11 cellular contexts compared by ENCODE assay signal in genomic region chr17:75707096-75707720, GRCh38. TPM values are rescaled to one million over a fixed set of nuclear protein-coding genes. Genes with fewer than 3 reads are reported as not detected.
DNase-seq lines count a peak whose midpoint lies in the region; ATAC-seq, FAIRE-seq and TF ChIP-seq lines count a peak whose summit lies in the region.
"Had no signal": no experiment of that assay in that cellular context is flagged by ENCODE, and none has a peak within 500 bp of the region (broad histone marks: within the 10 kb centered on the region; RNA-seq: fewer than 3 reads in every experiment).

No MANE protein-coding gene starts in this region.

- CTCF ChIA-PET in K562 (lab: Yijun Ruan, JAX; ENCODE audit: low intra/inter-chr PET ratio): interaction anchor here (1.0 kb wide), 1 partner anchor 32 kb away, joined by 3 read pairs; no protein-coding TSS in a partner anchor

- DNase-seq in HT1080 (ENCODE audit: low read depth) (peak; percentile 92), K562 (ENCODE audit: extremely low read depth in 1 of 4, low spot score in 3 of 4) (peak in 2 of 4 experiments; percentile 20 to 38), left ventricle myocardium inferior (peak; percentile 53), spleen (peak; percentile 87), UCSD-AML1 (lab: John Stamatoyannopoulos, UW; ENCODE audit: unreplicated experiment) (no peak)
- DNase-seq: activated CD4-positive, alpha-beta T cell treated with anti-CD3 and anti-CD28 coated beads, Interleukin-2, amount 10 ng/mL, durations not matched to agents 7 days and 5 days had no signal

- no TSS peak for BruUV-seq in K562 (replicated peaks; lab: Mats Ljungman, UMichigan)

- peak; percentile 39 for ATAC-seq in K562
- ATAC-seq in HG02588 (IDR thresholded peaks at IDR 0.05; ENCODE audit: unreplicated experiment): no peak
- ATAC-seq in HG02759 (IDR thresholded peaks at IDR 0.05; ENCODE audit: unreplicated experiment): no peak
- no peak for ATAC-seq in GM18519 (IDR thresholded peaks at IDR 0.05; ENCODE audit: low FRiP score, unreplicated experiment)

- no peaks in the 10 kb centered on the region for H3K9me1 ChIP-seq in K562 (ENCODE audit: control insufficient read depth, insufficient read depth, low read length)

- peak overlapping the region in 1 of 2 experiments; percentile 76; a peak in 2 of 4 replicates for H3K9ac ChIP-seq in K562 (ENCODE audit: insufficient read depth in 1 of 2, low read depth in 2 of 2, low read length in 2 of 2)

- H3K36me3 ChIP-seq in K562 (ENCODE audit: control insufficient read depth, insufficient read depth, low read length) (peaks cover 59% of the 10 kb centered on the region), left ventricle myocardium inferior (peaks cover 67% of the 10 kb centered on the region), spleen (peaks cover 5 to 68% (median 63%) of the 10 kb centered on the region in 6 donors)

- TF ChIP-seq EP300 in K562 (IDR thresholded peaks at IDR 0.05; ENCODE audit: low read length): no peak

- H3K9me3 ChIP-seq in K562 (replicated peaks; ENCODE audit: control insufficient read depth, insufficient read depth, low read depth, low read length): no peaks in the 10 kb centered on the region
- H3K9me3 ChIP-seq in left ventricle myocardium inferior (replicated peaks): no peaks in the 10 kb centered on the region
- H3K9me3 ChIP-seq in spleen: no peaks in the 10 kb centered on the region

- WGBS in K562 (ENCODE audit: insufficient coverage, low coverage, missing lambda C conversion rate): 45% methylated on average over 13 of the region's 14 CpGs
- WGBS in spleen, 5 donors: 52 to 69% (median 59%) methylated on average over 13 to 14 of the region's 14 CpGs

- POLR2A ChIA-PET in K562 (lab: Yijun Ruan, JAX): interaction anchor here (1.6 kb wide), 1 partner anchor 12 kb away, joined by 4 read pairs; no protein-coding TSS in a partner anchor

- H3K27me3 ChIP-seq in K562 (ENCODE audit: control insufficient read depth in 2 of 2, insufficient read depth in 2 of 2, low read length in 2 of 2): no peaks in the 10 kb centered on the region
- H3K27me3 ChIP-seq in left ventricle myocardium inferior (ENCODE audit: low read depth): no peaks in the 10 kb centered on the region
- H3K27me3 ChIP-seq in spleen (replicated peaks in 1 of 7): no peaks in the 10 kb centered on the region

- H3K4me2 ChIP-seq in K562 (ENCODE audit: insufficient read depth, low read length): no peak overlapping the region

- H2AFZ ChIP-seq in K562 (ENCODE audit: low read depth, low read length): no peak overlapping the region

- TF ChIP-seq POLR2A in K562 (conservative IDR thresholded peaks at IDR 0.05): peak; percentile 31
- TF ChIP-seq POLR2A in spleen (IDR thresholded peaks at IDR 0.05): no peak

- TF ChIP-seq RAD21 in K562 (CRISPR knock-in tag; conservative IDR thresholded peaks at IDR 0.05 in 1 of 2, IDR thresholded peaks at IDR 0.05 in 1 of 2): no peak

- H3K79me2 ChIP-seq in K562 (ENCODE audit: control insufficient read depth, insufficient read depth, low read length): no peaks in the 10 kb centered on the region

- H3K4me3 ChIP-seq in K562: no peak overlapping the region
- H3K4me3 ChIP-seq in left ventricle myocardium inferior: no peak overlapping the region
- H3K4me3 ChIP-seq in spleen: no peak overlapping the region

- TF ChIP-seq CTCF in K562 (IDR thresholded peaks at IDR 0.05 in 2 of 3, conservative IDR thresholded peaks at IDR 0.05 in 1 of 3; ENCODE audit: insufficient read depth in 2 of 3, low read depth in 1 of 3, low read length in 3 of 3) (no peak), left ventricle myocardium inferior (IDR thresholded peaks at IDR 0.05; ENCODE audit: borderline replicate concordance) (no peak), spleen (IDR thresholded peaks at IDR 0.05 in 8 of 11, conservative IDR thresholded peaks at IDR 0.05 in 3 of 11) (no peak)

- peaks cover 4% of the 10 kb centered on the region; the same call in 1 of the 2 replicates for H4K20me1 ChIP-seq in K562 (replicated peaks; ENCODE audit: control insufficient read depth, insufficient read depth, low read length)

- no peak for FAIRE-seq in K562 (lab: Jason Lieb, UNC)
- FAIRE-seq: colon had no signal

- H3K27ac ChIP-seq in K562 (ENCODE audit: extremely low read depth, low read depth, low read length) (no peak overlapping the region), left ventricle myocardium inferior (replicated peaks) (peak overlapping the region; percentile 78), spleen (peak overlapping the region; percentile 23 to 84 (median 80))

- intact Hi-C loops in K562 (cut with micrococcal nuclease): no loop called here
- intact Hi-C loops in left ventricle myocardium inferior (cut with micrococcal nuclease): no loop called here
- intact Hi-C loops in spleen (cut with DNase I; ENCODE audit: low total_unique reads): no loop called here

- H3K4me1 ChIP-seq in K562 (replicated peaks in 1 of 2; ENCODE audit: control insufficient read depth in 2 of 2, insufficient read depth in 2 of 2, low read length in 2 of 2) (peaks cover 0 to 15% of the 10 kb centered on the region in 2 experiments; a peak in 3 of 5 replicates), left ventricle myocardium inferior (peaks cover 42% of the 10 kb centered on the region), spleen (peaks cover 0 to 21% (median 5%) of the 10 kb centered on the region in 6 donors)

- in situ Hi-C loops in K562 (cut with MboI): no loop called here

RNA-seq across cellular contexts. Expression of gene ITGB4, which starts 14.1 kb away (rescaled TPM):
- 1.1 and 1.4 TPM in 2 replicates for total RNA-seq in HT1080 (2014; rRNA removed; shearing (Covaris generic))
- polyA plus RNA-seq in HT1080 (2015; cell fraction: cytosol; rRNA removed): 6.7 and 9.0 TPM in 2 replicates
- polyA plus RNA-seq in HT1080 (2015; cell fraction: nucleus; rRNA removed): 25.6 and 26.7 TPM in 2 replicates
- 0.84 and 1.1 TPM in 2 replicates for total RNA-seq in K562 (2011; cell fraction: chromatin; rRNA removed; ENCODE audit: low replicate concordance)
- 1.7 and 2.4 TPM in 2 replicates for total RNA-seq in K562 (2011; cell fraction: nucleolus; rRNA removed)
- 1.4 and 1.9 TPM in 2 replicates for total RNA-seq in K562 (2011; cell fraction: nucleoplasm; rRNA removed)
- total RNA-seq in K562 (2014; rRNA removed) (0.05 and 0.82 TPM in 2 replicates), K562 (2014; rRNA removed; fragmentation: Illumina TruSeq; extraction: Trizol) (not detected in 2 replicates), K562 (2015; rRNA removed; fragmentation: Illumina TruSeq; extraction: Trizol) (0.25 and 0.26 TPM in 2 replicates), K562 (2021) (0.89 and 2.8 TPM in 2 replicates), left ventricle myocardium inferior (10.6 TPM), spleen (100 to 1,000 TPM in 3 of 7 donors, 10 to 100 TPM in 4; 80.4 to 205 (median 90.1) TPM)
- polyA plus RNA-seq in K562 (2011; rRNA removed) (0.95 and 1.3 TPM in 2 replicates), K562 (2014; fragmentation: Illumina TruSeq; extraction: Trizol) (0.58 and 0.86 TPM in 2 replicates), K562 (2014; fragmentation: Nextera tagmentation; extraction: Ambion mirVana) (not detected), K562 (2014; rRNA removed) (0.93 and 1.2 TPM in 2 replicates), spleen (10 to 100 TPM; 16.6 to 49.9 (median 30.1) TPM)
- polyA plus RNA-seq in K562 (2011; cell fraction: cytosol; rRNA removed): 1.1 and 2.0 TPM in 2 replicates
- polyA plus RNA-seq in K562 (2011; cell fraction: nucleus; rRNA removed): 2.3 and 2.6 TPM in 2 replicates
- 1.9 and 4.1 TPM in 2 replicates for polyA plus RNA-seq in K562 (2012)
- polyA minus RNA-seq in K562 (2011; rRNA and poly(A)+ RNA removed): 0.24 and 0.32 TPM in 2 replicates
- polyA minus RNA-seq in K562 (2011; cell fraction: cytosol; rRNA and poly(A)+ RNA removed): 3.4 and 4.2 TPM in 2 replicates
- polyA minus RNA-seq in K562 (2011; cell fraction: nucleus; rRNA and poly(A)+ RNA removed): 0.89 and 1.2 TPM in 2 replicates
- total RNA-seq: G401 had no signal

RNA-seq across cellular contexts. Expression of gene SAP30BP, which starts 40.1 kb away (rescaled TPM):
- 60.8 and 65.4 TPM in 2 replicates for total RNA-seq in HT1080 (2014; rRNA removed; shearing (Covaris generic))
- 44.2 and 47.1 TPM in 2 replicates for polyA plus RNA-seq in HT1080 (2015; cell fraction: cytosol; rRNA removed)
- polyA plus RNA-seq in HT1080 (2015; cell fraction: nucleus; rRNA removed): 122 and 138 TPM in 2 replicates
- 143 and 213 TPM in 2 replicates for total RNA-seq in K562 (2011; cell fraction: chromatin; rRNA removed; ENCODE audit: low replicate concordance)
- 100 and 111 TPM in 2 replicates for total RNA-seq in K562 (2011; cell fraction: nucleolus; rRNA removed)
- 123 and 149 TPM in 2 replicates for total RNA-seq in K562 (2011; cell fraction: nucleoplasm; rRNA removed)
- 57.9 and 59.7 TPM in 2 replicates for total RNA-seq in K562 (2014; rRNA removed)
- 45.3 and 51.8 TPM in 2 replicates for total RNA-seq in K562 (2014; rRNA removed; fragmentation: Illumina TruSeq; extraction: Trizol)
- 62.4 and 64.7 TPM in 2 replicates for total RNA-seq in K562 (2015; rRNA removed; fragmentation: Illumina TruSeq; extraction: Trizol)
- total RNA-seq in K562 (2021): 60.6 and 71.7 TPM in 2 replicates
- polyA plus RNA-seq in K562 (2011; rRNA removed): 69.3 and 70.7 TPM in 2 replicates
- polyA plus RNA-seq in K562 (2011; cell fraction: cytosol; rRNA removed): 58.9 and 85.2 TPM in 2 replicates
- polyA plus RNA-seq in K562 (2011; cell fraction: nucleus; rRNA removed): 164 and 209 TPM in 2 replicates
- 49.6 and 51.6 TPM in 2 replicates for polyA plus RNA-seq in K562 (2012)
- polyA plus RNA-seq in K562 (2014; fragmentation: Illumina TruSeq; extraction: Trizol): 90.8 and 91.7 TPM in 2 replicates
- polyA plus RNA-seq in K562 (2014; fragmentation: Nextera tagmentation; extraction: Ambion mirVana): 100 to 1,000 TPM; 103 to 154 TPM
- 67.8 and 86.4 TPM in 2 replicates for polyA plus RNA-seq in K562 (2014; rRNA removed)
- 49.7 and 52.3 TPM in 2 replicates for polyA minus RNA-seq in K562 (2011; rRNA and poly(A)+ RNA removed)
- polyA minus RNA-seq in K562 (2011; cell fraction: cytosol; rRNA and poly(A)+ RNA removed): 25.6 and 27.8 TPM in 2 replicates
- 44.7 and 59.0 TPM in 2 replicates for polyA minus RNA-seq in K562 (2011; cell fraction: nucleus; rRNA and poly(A)+ RNA removed)
- total RNA-seq in left ventricle myocardium inferior: 47.2 TPM
- 100 to 1,000 TPM in 3 of 7 donors, 10 to 100 TPM in 4; 71.6 to 110 (median 82.1) TPM for total RNA-seq in spleen
- polyA plus RNA-seq in spleen: 10 to 100 TPM; 53.8 to 76.7 (median 70.4) TPM

RNA-seq across cellular contexts. Expression of gene RECQL5, which starts 40.3 kb away (rescaled TPM):
- total RNA-seq in HT1080 (2014; rRNA removed; shearing (Covaris generic)): 19.6 and 23.4 TPM in 2 replicates
- polyA plus RNA-seq in HT1080 (2015; cell fraction: cytosol; rRNA removed): 12.8 and 13.3 TPM in 2 replicates
- 104 and 130 TPM in 2 replicates for polyA plus RNA-seq in HT1080 (2015; cell fraction: nucleus; rRNA removed)
- 97.0 and 197 TPM in 2 replicates for total RNA-seq in K562 (2011; cell fraction: chromatin; rRNA removed; ENCODE audit: low replicate concordance)
- total RNA-seq in K562 (2011; cell fraction: nucleolus; rRNA removed): 104 and 108 TPM in 2 replicates
- total RNA-seq in K562 (2011; cell fraction: nucleoplasm; rRNA removed): 77.7 and 81.3 TPM in 2 replicates
- total RNA-seq in K562 (2014; rRNA removed) (25.2 and 26.8 TPM in 2 replicates), K562 (2014; rRNA removed; fragmentation: Illumina TruSeq; extraction: Trizol) (12.3 and 14.5 TPM in 2 replicates), K562 (2015; rRNA removed; fragmentation: Illumina TruSeq; extraction: Trizol) (15.2 and 15.9 TPM in 2 replicates), K562 (2021) (34.8 and 35.7 TPM in 2 replicates), left ventricle myocardium inferior (17.3 TPM), spleen (10 to 100 TPM; 25.7 to 51.0 (median 37.6) TPM)
- polyA plus RNA-seq in K562 (2011; rRNA removed) (16.4 and 20.4 TPM in 2 replicates), K562 (2014; fragmentation: Illumina TruSeq; extraction: Trizol) (23.1 and 27.9 TPM in 2 replicates), K562 (2014; fragmentation: Nextera tagmentation; extraction: Ambion mirVana) (1 to 10 TPM; 4.1 to 5.8 TPM), K562 (2014; rRNA removed) (23.1 and 27.1 TPM in 2 replicates), spleen (10 to 100 TPM; 28.2 to 48.8 (median 47.4) TPM)
- polyA plus RNA-seq in K562 (2011; cell fraction: cytosol; rRNA removed): 10.3 and 14.7 TPM in 2 replicates
- polyA plus RNA-seq in K562 (2011; cell fraction: nucleus; rRNA removed): 132 and 169 TPM in 2 replicates
- 19.7 and 37.0 TPM in 2 replicates for polyA plus RNA-seq in K562 (2012)
- 20.8 and 22.5 TPM in 2 replicates for polyA minus RNA-seq in K562 (2011; rRNA and poly(A)+ RNA removed)
- polyA minus RNA-seq in K562 (2011; cell fraction: cytosol; rRNA and poly(A)+ RNA removed): 11.2 and 20.5 TPM in 2 replicates
- polyA minus RNA-seq in K562 (2011; cell fraction: nucleus; rRNA and poly(A)+ RNA removed): 31.6 and 42.1 TPM in 2 replicates

RNA-seq across cellular contexts. Expression of gene GALK1, which starts 57.8 kb away (rescaled TPM):
- total RNA-seq in HT1080 (2014; rRNA removed; shearing (Covaris generic)): 33.5 and 37.1 TPM in 2 replicates
- polyA plus RNA-seq in HT1080 (2015; cell fraction: cytosol; rRNA removed): 30.7 and 31.7 TPM in 2 replicates
- polyA plus RNA-seq in HT1080 (2015; cell fraction: nucleus; rRNA removed): 35.0 and 37.3 TPM in 2 replicates
- total RNA-seq in K562 (2011; cell fraction: chromatin; rRNA removed; ENCODE audit: low replicate concordance): 12.6 and 46.2 TPM in 2 replicates
- 46.2 and 53.6 TPM in 2 replicates for total RNA-seq in K562 (2011; cell fraction: nucleolus; rRNA removed)
- total RNA-seq in K562 (2011; cell fraction: nucleoplasm; rRNA removed): 21.6 and 27.1 TPM in 2 replicates
- total RNA-seq in K562 (2014; rRNA removed): 51.6 and 58.5 TPM in 2 replicates
- total RNA-seq in K562 (2014; rRNA removed; fragmentation: Illumina TruSeq; extraction: Trizol): 2.2 and 4.2 TPM in 2 replicates
- total RNA-seq in K562 (2015; rRNA removed; fragmentation: Illumina TruSeq; extraction: Trizol): 23.2 and 23.4 TPM in 2 replicates
- total RNA-seq in K562 (2021): 41.6 and 46.7 TPM in 2 replicates
- 17.4 and 31.4 TPM in 2 replicates for polyA plus RNA-seq in K562 (2011; rRNA removed)
- 40.3 and 101 TPM in 2 replicates for polyA plus RNA-seq in K562 (2011; cell fraction: cytosol; rRNA removed)
- polyA plus RNA-seq in K562 (2011; cell fraction: nucleus; rRNA removed): 71.0 and 91.6 TPM in 2 replicates
- polyA plus RNA-seq in K562 (2012): 29.9 and 60.2 TPM in 2 replicates
- polyA plus RNA-seq in K562 (2014; fragmentation: Illumina TruSeq; extraction: Trizol): 6.1 and 15.8 TPM in 2 replicates
- 1 to 10 TPM in 1 of 2 experiments, under 1 TPM in 1; 0.45 to 2.1 TPM for polyA plus RNA-seq in K562 (2014; fragmentation: Nextera tagmentation; extraction: Ambion mirVana)
- 36.4 and 40.3 TPM in 2 replicates for polyA plus RNA-seq in K562 (2014; rRNA removed)
- 7.4 and 9.8 TPM in 2 replicates for polyA minus RNA-seq in K562 (2011; rRNA and poly(A)+ RNA removed)
- polyA minus RNA-seq in K562 (2011; cell fraction: cytosol; rRNA and poly(A)+ RNA removed): 23.4 and 30.8 TPM in 2 replicates
- polyA minus RNA-seq in K562 (2011; cell fraction: nucleus; rRNA and poly(A)+ RNA removed): 18.3 and 25.1 TPM in 2 replicates
- total RNA-seq in left ventricle myocardium inferior: 19.1 TPM
- total RNA-seq in spleen: 10 to 100 TPM; 23.5 to 45.1 (median 33.5) TPM
- polyA plus RNA-seq in spleen: 10 to 100 TPM; 34.2 to 45.9 (median 37.0) TPM
